1 cellular context compared by ENCODE assay signal in the genomic region with DNA sequence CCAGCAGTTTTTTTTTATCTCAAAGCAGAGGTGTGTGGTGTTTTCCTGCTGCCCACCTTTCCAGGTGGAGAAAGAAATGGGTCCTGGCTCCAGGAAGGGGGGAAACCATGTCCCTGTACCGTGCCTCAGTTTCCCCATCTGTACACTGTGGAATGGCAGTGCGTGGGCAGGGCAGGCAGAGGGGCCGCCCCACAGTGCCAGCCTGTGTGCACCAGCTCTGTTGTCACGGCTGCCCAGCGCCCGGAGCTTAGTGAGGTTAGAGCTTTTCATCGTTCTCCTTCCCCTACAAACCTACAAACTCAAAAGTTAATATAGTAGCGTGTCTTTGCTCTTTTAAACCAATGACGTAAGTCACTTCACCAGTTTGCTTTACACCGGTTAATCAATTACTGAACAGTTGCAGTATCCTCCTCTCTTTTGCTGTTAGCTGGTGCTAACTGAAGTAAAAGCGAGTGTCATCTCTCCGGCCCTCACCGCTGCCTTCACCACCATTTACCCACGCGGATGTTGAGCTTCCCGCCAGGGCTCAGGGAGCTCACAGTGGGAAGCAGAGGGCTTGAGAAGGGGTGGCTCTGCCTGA.
TF ChIP-seq lines count a peak whose summit lies in the region.

No MANE protein-coding gene starts in this region.

TF ChIP-seq in H1, 55 proteins besides CTCF, POLR2A, EP300 and RAD21 (continued from another document):
- TF ChIP-seq SP2 (IDR thresholded peaks at IDR 0.05; ENCODE audit: low read length), result no peak
- no peak for TF ChIP-seq SIRT6 (IDR thresholded peaks at IDR 0.05; ENCODE audit: low read length)
- TF ChIP-seq GABPA (IDR thresholded peaks at IDR 0.05; ENCODE audit: borderline replicate concordance, insufficient read depth, low read length), result no peak
